ENCODE assay signal across 3 cellular contexts in genomic region chr14:71138236-71139057, GRCh38.
TF ChIP-seq lines count a peak whose summit lies in the region.

No MANE protein-coding gene starts in this region.

TF ChIP-seq in HEK293, 187 proteins besides CTCF, POLR2A, EP300 and RAD21 (continued from another document):
- TF ChIP-seq ZBTB48 (tag by site-specific recombination; IDR thresholded peaks at IDR 0.05): no peak
- TF ChIP-seq SETDB1 (IDR thresholded peaks at IDR 0.05; ENCODE audit: insufficient read length, low read length): no peak
- TF ChIP-seq KLF7 (tag by site-specific recombination; IDR thresholded peaks at IDR 0.05; ENCODE audit: borderline replicate concordance): no peak
- TF ChIP-seq ZFP69B (tag by site-specific recombination; IDR thresholded peaks at IDR 0.05): no peak
- TF ChIP-seq KLF9 (tag by site-specific recombination; IDR thresholded peaks at IDR 0.05; ENCODE audit: low read depth): no peak
- TF ChIP-seq ZNF114 (tag by site-specific recombination; IDR thresholded peaks at IDR 0.05): no peak
- no peak for TF ChIP-seq ZNF423 (tag by site-specific recombination; IDR thresholded peaks at IDR 0.05)
- no peak for TF ChIP-seq ZNF529 (tag by site-specific recombination; IDR thresholded peaks at IDR 0.05; ENCODE audit: insufficient replicate concordance)
- 0 out of 2 replicates have a peak, but pooled peaks have one; percentile 37 for TF ChIP-seq ZSCAN4 (tag by site-specific recombination; IDR thresholded peaks at IDR 0.05)
- TF ChIP-seq EGR2 (tag by site-specific recombination; IDR thresholded peaks at IDR 0.05; ENCODE audit: low read depth): peak; percentile 61
- TF ChIP-seq ZFHX2 (tag by site-specific recombination; conservative IDR thresholded peaks at IDR 0.05): peak; percentile 63

TF ChIP-seq in GM12878, 131 proteins besides CTCF, POLR2A, EP300 and RAD21 (continued from another document):
- TF ChIP-seq IRF3 (IDR thresholded peaks at IDR 0.05) (no peak), SMARCA5 (IDR thresholded peaks at IDR 0.05) (no peak)

TF ChIP-seq in HepG2, 621 proteins besides CTCF, POLR2A, EP300 and RAD21 (continued from another document):
- TF ChIP-seq, protein P1, sequence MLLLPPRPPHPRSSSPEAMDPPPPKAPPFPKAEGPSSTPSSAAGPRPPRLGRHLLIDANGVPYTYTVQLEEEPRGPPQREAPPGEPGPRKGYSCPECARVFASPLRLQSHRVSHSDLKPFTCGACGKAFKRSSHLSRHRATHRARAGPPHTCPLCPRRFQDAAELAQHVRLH (CRISPR knock-in tag; IDR thresholded peaks at IDR 0.05; ENCODE audit: borderline replicate concordance, low read depth): no peak
- no peak for TF ChIP-seq SUZ12 (IDR thresholded peaks at IDR 0.05; ENCODE audit: low read depth, low read length)
- no peak for TF ChIP-seq MYC (CRISPR knock-in tag; IDR thresholded peaks at IDR 0.05; ENCODE audit: borderline replicate concordance)
- TF ChIP-seq U2AF1 (optimal IDR thresholded peaks at IDR 0.05; ENCODE audit: low read depth, low read length): no peak
- no peak for TF ChIP-seq ATRX (CRISPR knock-in tag; IDR thresholded peaks at IDR 0.05; ENCODE audit: borderline replicate concordance)
- no peak for TF ChIP-seq RNF219 (CRISPR knock-in tag; IDR thresholded peaks at IDR 0.05)
- no peak for TF ChIP-seq RNF2 (conservative IDR thresholded peaks at IDR 0.05; ENCODE audit: low read depth)
- no peak for TF ChIP-seq ZBTB39 (CRISPR knock-in tag; IDR thresholded peaks at IDR 0.05)
